In the genomic region with DNA sequence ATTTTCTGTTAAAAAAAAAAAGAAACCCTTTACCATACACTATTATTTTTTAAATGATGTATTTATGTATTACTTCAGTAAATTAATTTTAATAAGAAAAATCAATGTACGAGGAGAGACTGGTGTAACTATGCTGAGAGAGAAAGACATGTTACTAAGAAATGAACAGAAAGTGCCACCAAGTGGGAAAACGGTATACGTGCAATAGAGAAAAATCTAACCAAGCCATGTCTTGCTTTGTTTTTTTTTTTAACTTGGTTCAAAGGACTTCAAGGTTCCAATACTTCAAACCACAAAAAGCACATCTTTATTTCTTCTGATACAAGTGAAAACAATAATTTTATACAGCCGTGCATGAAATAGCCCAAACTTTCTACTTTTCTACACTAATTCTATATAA, we compare ENCODE assay signal across 9 cellular contexts. TPM values are rescaled to one million over a fixed set of nuclear protein-coding genes. Genes with fewer than 3 reads are reported as not detected.
DNase-seq lines count a peak whose midpoint lies in the region; FAIRE-seq and TF ChIP-seq lines count a peak whose summit lies in the region.
"Had no signal": no experiment of that assay in that cellular context is flagged by ENCODE, and none has a peak within 500 bp of the region (broad histone marks: within the 10 kb centered on the region; RNA-seq: fewer than 3 reads in every experiment).

No MANE protein-coding gene starts in this region.

- H3K9me3 ChIP-seq in Loucy (ENCODE audit: insufficient read depth, low read depth, low read length) (no peaks in the 10 kb centered on the region), suprapubic skin (no peaks in the 10 kb centered on the region)

- H3K36me3 Mint-ChIP-seq in chondrocyte (ENCODE audit: low read depth): peaks cover 7% of the 10 kb centered on the region
- H3K36me3 Mint-ChIP-seq in neural crest cell (ENCODE audit: low read depth): peaks cover 4% of the 10 kb centered on the region

- no peak overlapping the region for H3K9ac ChIP-seq in Loucy (ENCODE audit: low read depth, low read length, poor library complexity, severe bottlenecking)

- H3K4me2 ChIP-seq in Loucy (ENCODE audit: low read depth, low read length, poor library complexity, severe bottlenecking): no peak overlapping the region

- peaks cover 23% of the 10 kb centered on the region for H3K4me1 Mint-ChIP-seq in chondrocyte (ENCODE audit: low read depth)
- H3K4me1 Mint-ChIP-seq in neural crest cell: no peaks in the 10 kb centered on the region

- DNase-seq in G401 (ENCODE audit: low spot score) (peak; percentile 56), chondrocyte (ENCODE audit: low spot score) (no peak), neural crest cell (ENCODE audit: low read depth, low spot score) (no peak), RCC 7860 (ENCODE audit: low spot score) (no peak), suprapubic skin (ENCODE audit: low spot score in 2 of 2) (no peak), C1 segment of cervical spinal cord (lab: John Stamatoyannopoulos, UW) (no peak)
- DNase-seq: activated CD8-positive, alpha-beta memory T cell treated with anti-CD3 and anti-CD28 coated beads, Interleukin-2, amount 50 U/mL, for 48 hours had no signal

- H3K9me3 Mint-ChIP-seq in chondrocyte (ENCODE audit: low read depth) (no peaks in the 10 kb centered on the region), neural crest cell (no peaks in the 10 kb centered on the region)

- TF ChIP-seq POLR2A in suprapubic skin (IDR thresholded peaks at IDR 0.05): no peak

- H3F3A ChIP-seq in Loucy (ENCODE audit: low read depth): no peaks in the 10 kb centered on the region

- no peak for TF ChIP-seq EP300 in suprapubic skin (IDR thresholded peaks at IDR 0.05)

- no peaks in the 10 kb centered on the region for H3K9me2 ChIP-seq in Loucy (replicated peaks; ENCODE audit: low read depth, low read length)

- peak; percentile 66 for TF ChIP-seq CTCF in Loucy (conservative IDR thresholded peaks at IDR 0.05; ENCODE audit: low read length)
- TF ChIP-seq CTCF in chondrocyte (IDR thresholded peaks at IDR 0.05): peak; percentile 76
- TF ChIP-seq CTCF in neural crest cell (conservative IDR thresholded peaks at IDR 0.05): peak; percentile 49
- no peak for TF ChIP-seq CTCF in suprapubic skin (IDR thresholded peaks at IDR 0.05)

- FAIRE-seq in RCC 7860 (lab: Jason Lieb, UNC): no peak

- peaks cover 9% of the 10 kb centered on the region for H3K4me1 ChIP-seq in Loucy (ENCODE audit: insufficient read depth, low read length, poor library complexity, severe bottlenecking)
- no peaks in the 10 kb centered on the region for H3K4me1 ChIP-seq in suprapubic skin

- no peak overlapping the region for H3K27ac ChIP-seq in suprapubic skin
- H3K27ac ChIP-seq: epithelial cell of prostate had no signal

- H3K4me3 Mint-ChIP-seq in chondrocyte (ENCODE audit: unreplicated experiment) (no peak overlapping the region), neural crest cell (no peak overlapping the region)

- H3K4me3 ChIP-seq in Loucy (ENCODE audit: low read length, poor library complexity, severe bottlenecking) (no peak overlapping the region), suprapubic skin (no peak overlapping the region)

- 67% methylated on average over 4 of the region's 4 CpGs for WGBS in suprapubic skin

- H4K20me1 ChIP-seq in Loucy (ENCODE audit: insufficient read depth, low read length, poor library complexity, severe bottlenecking): peaks cover 9% of the 10 kb centered on the region

- in situ Hi-C loops in G401 (cut with HindIII; ENCODE audit: low sequenced_read_pairs): no loop called here

- H3K27me3 ChIP-seq in Loucy (ENCODE audit: insufficient read depth, low read length, poor library complexity, severe bottlenecking) (no peaks in the 10 kb centered on the region), suprapubic skin (no peaks in the 10 kb centered on the region)

- H3K27ac Mint-ChIP-seq in chondrocyte (ENCODE audit: unreplicated experiment) (no peak overlapping the region), neural crest cell (ENCODE audit: unreplicated experiment) (no peak overlapping the region)

- H3K27me3 Mint-ChIP-seq in chondrocyte (ENCODE audit: low read depth) (no peaks in the 10 kb centered on the region), neural crest cell (ENCODE audit: low read depth) (no peaks in the 10 kb centered on the region)

- peaks cover 21% of the 10 kb centered on the region; the same call in 1 of the 2 replicates for H3K36me3 ChIP-seq in Loucy (ENCODE audit: insufficient read depth, low read length)
- peaks cover 2% of the 10 kb centered on the region for H3K36me3 ChIP-seq in suprapubic skin

- no peak overlapping the region for H2AFZ ChIP-seq in Loucy (ENCODE audit: low read length)

- peaks cover 29% of the 10 kb centered on the region for H3K79me2 ChIP-seq in Loucy (ENCODE audit: insufficient read depth, low read length)

RNA-seq across cellular contexts. Expression of a gene that starts 22.9 kb away (rescaled TPM):
- total RNA-seq in G401 (2014; rRNA removed; shearing (Covaris generic)): 219 and 243 TPM in 2 replicates
- total RNA-seq in chondrocyte: 76.9 to 92.4 TPM (median 79.9 TPM) in 3 replicates
- 124 and 127 TPM in 2 replicates for total RNA-seq in neural crest cell
- total RNA-seq in suprapubic skin: 100 to 1,000 TPM in 2 of 4 donors, 10 to 100 TPM in 2; 40.7 to 129 (median 101) TPM

Comparison
In these comparisons a context has a peak if more than half of its experiments do, and no peak if none do; other contexts are left out.
1. CTCF ChIP-seq: peak in Loucy (single experiment), chondrocyte (single experiment) and neural crest cell (single experiment); none in suprapubic skin (0 of 2).